ENCODE assay signal across 1 cellular context in the genomic region with DNA sequence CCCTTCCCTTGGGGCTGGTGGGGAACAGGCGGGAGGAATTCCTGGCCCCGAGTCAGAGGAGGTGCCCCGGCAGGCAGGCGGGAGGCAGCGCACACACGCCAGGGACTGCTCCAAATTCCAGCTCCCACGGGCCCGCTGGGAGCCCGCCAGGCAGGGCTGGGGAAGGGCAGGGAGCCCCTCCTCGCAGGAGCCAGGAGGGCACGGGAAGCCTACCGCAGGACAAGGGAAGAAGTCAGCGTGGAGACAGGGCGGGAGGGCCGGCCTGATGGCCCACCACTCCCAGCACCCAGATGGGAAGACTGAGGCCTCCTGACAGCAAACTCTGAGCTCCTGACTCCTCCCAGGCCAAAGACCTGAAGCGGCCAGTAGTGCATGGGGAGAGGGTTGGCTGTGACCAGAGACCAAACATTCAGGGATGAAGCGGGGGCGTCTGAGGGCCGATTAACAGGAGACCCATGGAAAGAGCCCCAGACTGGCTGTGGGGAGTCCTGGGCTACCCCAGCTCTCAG.
TF ChIP-seq lines count a peak whose summit lies in the region.

No MANE protein-coding gene starts in this region.

TF ChIP-seq in H1, 55 proteins besides CTCF, POLR2A, EP300 and RAD21:
- TF ChIP-seq CEBPB (IDR thresholded peaks at IDR 0.05; ENCODE audit: low read depth, low read length) (no peak), KDM1A (IDR thresholded peaks at IDR 0.05; ENCODE audit: borderline replicate concordance, low read length) (0 out of 2 replicates have a peak, but pooled peaks have one; percentile 12), HDAC6 (IDR thresholded peaks at IDR 0.05; ENCODE audit: low read depth, low read length) (no peak), TAF1 (IDR thresholded peaks at IDR 0.05; ENCODE audit: low read depth, low read length) (no peak), POU5F1 (IDR thresholded peaks at IDR 0.05; ENCODE audit: low read depth, low read length) (no peak), CREB1 (IDR thresholded peaks at IDR 0.05) (no peak), TEAD4 (IDR thresholded peaks at IDR 0.05; ENCODE audit: low read depth, low read length) (0 out of 2 replicates have a peak, but pooled peaks have one; percentile 24)
- TF ChIP-seq, protein P1, sequence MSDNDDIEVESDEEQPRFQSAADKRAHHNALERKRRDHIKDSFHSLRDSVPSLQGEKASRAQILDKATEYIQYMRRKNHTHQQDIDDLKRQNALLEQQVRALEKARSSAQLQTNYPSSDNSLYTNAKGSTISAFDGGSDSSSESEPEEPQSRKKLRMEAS (IDR thresholded peaks at IDR 0.05) = 0 out of 2 replicates have a peak, but pooled peaks have one; percentile 8
